ENCODE assay signal across 8 cellular contexts in genomic region chr2:201642579-201643215, GRCh38. TPM values are rescaled to one million over a fixed set of nuclear protein-coding genes. Genes with fewer than 3 reads are reported as not detected.
A peak's percentile ranks its signal among the peaks of the same experiment; 100 is the strongest.
DNase-seq lines count a peak whose midpoint lies in the region; ATAC-seq and TF ChIP-seq lines count a peak whose summit lies in the region.

No MANE protein-coding gene starts in this region.

- peak overlapping the region; percentile 74 for H3K27ac ChIP-seq in mammary epithelial cell (ENCODE audit: insufficient read depth, low read depth, low read length)
- peak overlapping the region; percentile 76 to 90 (median 88) for H3K27ac ChIP-seq in spleen

- H3K27me3 ChIP-seq in mammary epithelial cell (ENCODE audit: insufficient read depth, low read length) (no peaks in the 10 kb centered on the region), spleen (replicated peaks in 1 of 7) (no peaks in the 10 kb centered on the region)

- intact Hi-C loops in mammary epithelial cell (cut with micrococcal nuclease), result loop anchor here (5.0 to 10.0 kb wide), 3 partner anchors 55 to 408 kb away; partner anchors contain the start of genes MPP4, STRADB and TRAK2
- intact Hi-C loops in spleen (cut with DNase I; ENCODE audit: low total_unique reads), result no loop called here

- peak in 1 of 3 donors; percentile 60 for TF ChIP-seq POLR2A in spleen (IDR thresholded peaks at IDR 0.05)

- in situ Hi-C loops in mammary epithelial cell (cut with MboI; ENCODE audit: low sequenced_read_pairs in 2 of 2), result no loop called here

- CTCF ChIA-PET in mammary epithelial cell (lab: Charles Lee; ENCODE audit: low non-redundant PET), result no interaction called here

- peaks cover 29% of the 10 kb centered on the region for H3K79me2 ChIP-seq in mammary epithelial cell (ENCODE audit: insufficient read depth, low read length)

- dilution Hi-C loops in mammary epithelial cell (cut with HindIII; ENCODE audit: low sequenced_read_pairs), result loop anchor here (25.0 kb wide), 1 partner anchor 730 kb away; no protein-coding TSS in a partner anchor

- H4K20me1 ChIP-seq in mammary epithelial cell (ENCODE audit: insufficient read depth, low read length), result no peaks in the 10 kb centered on the region

- peaks cover 19% of the 10 kb centered on the region for H3K4me1 ChIP-seq in mammary epithelial cell (ENCODE audit: insufficient read depth, low read length)
- H3K4me1 ChIP-seq in spleen, result peaks cover 0 to 22% (median 16%) of the 10 kb centered on the region in 6 donors

- DNase-seq in NCI-H2107 (lab: John Stamatoyannopoulos, UW), result peak; percentile 67
- no peak for DNase-seq in NCI-H2107 treated with DMSO at 0.1 percent for 48 hours (lab: John Stamatoyannopoulos, UW; ENCODE audit: unreplicated experiment)
- DNase-seq in NCI-H2029 treated with DMSO at 0.1 percent for 48 hours (lab: John Stamatoyannopoulos, UW), result peak; percentile 33
- DNase-seq in mammary epithelial cell, result peak; percentile 81
- DNase-seq in inferior parietal cortex (ENCODE audit: extremely low spot score), result peak; percentile 76
- DNase-seq in spleen, result peak; percentile 95

- H3K9me3 ChIP-seq in mammary epithelial cell (replicated peaks; ENCODE audit: insufficient read depth, low read length) (no peaks in the 10 kb centered on the region), spleen (no peaks in the 10 kb centered on the region)

- peak overlapping the region; percentile 89 for H3K9ac ChIP-seq in mammary epithelial cell (ENCODE audit: insufficient read depth, low read length)

- TSS peak; percentile 49 for BruUV-seq in mammary epithelial cell (replicated peaks; lab: Mats Ljungman, UMichigan)

- H2AFZ ChIP-seq in mammary epithelial cell (ENCODE audit: low read depth, low read length), result peak overlapping the region; percentile 84

- H3K4me3 ChIP-seq in WI38 (ENCODE audit: low read depth, low read length) (peak overlapping the region; percentile 93), mammary epithelial cell (replicated peaks in 1 of 3; ENCODE audit: insufficient read depth in 1 of 3, low read depth in 2 of 3, low read length in 3 of 3) (peak overlapping the region; percentile 65 to 97 (median 69)), spleen (peak overlapping the region; percentile 74 to 90 (median 85))

- peak; percentile 75 for ATAC-seq in HG02943 (IDR thresholded peaks at IDR 0.05; ENCODE audit: low read depth, unreplicated experiment)

- H3K36me3 ChIP-seq in mammary epithelial cell (ENCODE audit: insufficient read depth, low read length) (no peaks in the 10 kb centered on the region), spleen (no peaks in the 10 kb centered on the region)

- no peak for TF ChIP-seq CTCF in WI38 (IDR thresholded peaks at IDR 0.05; ENCODE audit: low read depth, low read length)
- TF ChIP-seq CTCF in mammary epithelial cell (conservative IDR thresholded peaks at IDR 0.05 in 1 of 2, IDR thresholded peaks at IDR 0.05 in 1 of 2; ENCODE audit: extremely low read depth in 1 of 2, insufficient read depth in 1 of 2, low read depth in 1 of 2, low read length in 2 of 2), result no peak
- TF ChIP-seq CTCF in spleen (IDR thresholded peaks at IDR 0.05 in 8 of 11, conservative IDR thresholded peaks at IDR 0.05 in 3 of 11), result peak in 2 of 11 experiments; percentile 17 to 20

- H3K4me2 ChIP-seq in mammary epithelial cell (ENCODE audit: insufficient read depth, low read depth, low read length), result peak overlapping the region; percentile 83

- WGBS in mammary epithelial cell (ENCODE audit: low coverage, missing lambda C conversion rate), result 2% methylated on average over 10 of the region's 56 CpGs
- WGBS in spleen, 5 donors, result 0 to 1% (median 0%) methylated on average over 17 to 56 of the region's 56 CpGs

RNA-seq across cellular contexts. Expression of gene TMEM237, which starts 0.6 kb away (rescaled TPM):
- 10 to 100 TPM; 50.1 to 96.9 TPM for total RNA-seq in mammary epithelial cell
- polyA plus RNA-seq in mammary epithelial cell, result 39.5 TPM
- polyA minus RNA-seq in mammary epithelial cell, result 20.5 TPM
- 10 to 100 TPM in 1 of 7 donors, 1 to 10 TPM in 6; 5.3 to 12.7 (median 7.9) TPM for total RNA-seq in spleen
- 1 to 10 TPM; 3.0 to 3.7 (median 3.2) TPM for polyA plus RNA-seq in spleen

RNA-seq across cellular contexts. Expression of gene MPP4, which starts 55.7 kb away (rescaled TPM):
- total RNA-seq in mammary epithelial cell (under 1 TPM; 0.50 to 0.59 TPM), spleen (1 to 10 TPM in 5 of 7 donors, under 1 TPM in 2; 0.39 to 4.3 (median 1.8) TPM)
- polyA plus RNA-seq in mammary epithelial cell (0.14 TPM), spleen (under 1 TPM; 0.13 to 0.26 (median 0.18) TPM)
- not detected for polyA minus RNA-seq in mammary epithelial cell
